1 cellular context compared by ENCODE assay signal in genomic region chr14:75125617-75126016, GRCh38.
TF ChIP-seq lines count a peak whose summit lies in the region.

No MANE protein-coding gene starts in this region.

TF ChIP-seq in GM23338, 12 proteins besides CTCF, POLR2A, EP300 and RAD21 (continued from another document):
- TF ChIP-seq STAT1 (IDR thresholded peaks at IDR 0.05; ENCODE audit: unreplicated experiment) (no peak), ETS1 (IDR thresholded peaks at IDR 0.05) (no peak), JUNB (IDR thresholded peaks at IDR 0.05; ENCODE audit: unreplicated experiment) (no peak), REST (IDR thresholded peaks at IDR 0.05; ENCODE audit: unreplicated experiment) (no peak)
